Comparison of ENCODE assay signal across 15 cellular contexts in the genomic region with DNA sequence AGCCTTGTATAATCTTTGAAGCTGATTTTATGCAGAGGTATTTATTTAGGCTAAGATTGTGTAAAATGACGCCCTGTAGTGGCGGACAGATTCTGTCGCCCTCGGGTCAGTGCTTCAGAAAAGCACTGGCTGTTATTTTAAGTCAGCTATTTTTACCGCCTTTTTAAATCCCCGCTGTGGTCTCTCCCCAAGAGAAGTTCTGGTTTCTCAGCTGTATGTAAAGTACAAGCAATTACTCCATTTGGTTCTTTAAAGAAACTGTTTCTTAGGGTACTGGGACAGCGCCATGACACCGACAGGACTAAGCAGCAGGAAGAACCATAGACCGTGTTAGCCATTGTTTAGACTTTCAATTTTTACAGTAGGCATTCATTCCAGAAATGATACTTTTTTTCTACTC.
A peak's percentile ranks its signal among the peaks of the same experiment; 100 is the strongest.
DNase-seq lines count a peak whose midpoint lies in the region; ATAC-seq and TF ChIP-seq lines count a peak whose summit lies in the region.
"Had no signal": no experiment of that assay in that cellular context is flagged by ENCODE, and none has a peak within 500 bp of the region (broad histone marks: within the 10 kb centered on the region; RNA-seq: fewer than 3 reads in every experiment).

No MANE protein-coding gene starts in this region.

- peak; percentile 44 for DNase-seq in GM12865 (ENCODE audit: low read depth)
- peak; percentile 10 for DNase-seq in GM20000 (ENCODE audit: low spot score)
- DNase-seq in activated B cell treated with CpG ODN at 0.5 μM for 24 hours, result no peak
- no peak for DNase-seq in memory B cell (ENCODE audit: low spot score in 2 of 2)
- DNase-seq in Ammon's horn (ENCODE audit: low spot score), result no peak
- DNase-seq in SK-N-SH, result no peak
- no peak for DNase-seq in PC-3
- DNase-seq: DMS 273 treated with DMSO at 0.1 percent for 48 hours; EL; NCI-H345; NCI-H526 treated with DMSO at 0.1 percent for 48 hours; NK-92 treated with Interleukin-12 subunit alpha and Interleukin-12 subunit beta, amount 100 ng/mL, for 24 hours; T-helper 1 cell had no signal

- TF ChIP-seq EP300 in SK-N-SH (IDR thresholded peaks at IDR 0.05; ENCODE audit: borderline replicate concordance in 1 of 2, low read depth in 1 of 2, low read length in 1 of 2), result no peak

- no peaks in the 10 kb centered on the region for H3K27me3 Mint-ChIP-seq in activated B cell treated with CpG ODN at 0.5 μM for 24 hours
- no peaks in the 10 kb centered on the region for H3K27me3 Mint-ChIP-seq in memory B cell

- no peak overlapping the region for H3K4me2 ChIP-seq in SK-N-SH
- no peak overlapping the region for H3K4me2 ChIP-seq in PC-3 (ENCODE audit: low read length)
- H3K4me2 ChIP-seq: BLaER1 treated with 17β-estradiol and CSF1 and Interleukin-3, amounts not matched to agents 10 nM and 100 nM had no signal

- H3K79me2 ChIP-seq in SK-N-SH (ENCODE audit: insufficient read depth) (no peaks in the 10 kb centered on the region), PC-3 (ENCODE audit: low read length) (no peaks in the 10 kb centered on the region)

- TF ChIP-seq CTCF in GM12865 (IDR thresholded peaks at IDR 0.05; ENCODE audit: insufficient read depth, low read depth, low read length, missing control alignments), result no peak
- no peak for TF ChIP-seq CTCF in GM20000 (IDR thresholded peaks at IDR 0.05; ENCODE audit: extremely low read depth, missing control alignments)
- no peak for TF ChIP-seq CTCF in activated B cell treated with CpG ODN at 0.5 μM for 24 hours (IDR thresholded peaks at IDR 0.05)
- TF ChIP-seq CTCF in SK-N-SH (IDR thresholded peaks at IDR 0.05), result no peak
- TF ChIP-seq CTCF in PC-3 (conservative IDR thresholded peaks at IDR 0.05; ENCODE audit: low read depth, low read length), result no peak

- intact Hi-C loops in activated B cell treated with CpG ODN at 0.5 μM for 24 hours (cut with micrococcal nuclease), result loop anchor here (10.0 kb wide), 1 partner anchor 51 kb away; no protein-coding TSS in a partner anchor
- intact Hi-C loops in PC-3 (cut with micrococcal nuclease), result no loop called here

- peaks cover 70 to 71% of the 10 kb centered on the region in 2 experiments for H3K36me3 ChIP-seq in SK-N-SH (replicated peaks in 1 of 2; ENCODE audit: control insufficient read depth in 1 of 2, insufficient read depth in 2 of 2, low read length in 1 of 2)
- H3K36me3 ChIP-seq in PC-3 (ENCODE audit: low read depth, low read length), result peaks cover 49% of the 10 kb centered on the region

- no peaks in the 10 kb centered on the region for H3K9me3 ChIP-seq in SK-N-SH
- no peaks in the 10 kb centered on the region for H3K9me3 ChIP-seq in PC-3 (ENCODE audit: low read length)
- H3K9me3 ChIP-seq: BLaER1 treated with 17β-estradiol and CSF1 and Interleukin-3, amounts not matched to agents 10 nM and 100 nM had no signal

- H3F3A ChIP-seq in SK-N-SH (replicated peaks; ENCODE audit: insufficient read depth), result no peaks in the 10 kb centered on the region
- H3F3A ChIP-seq in PC-3 (ENCODE audit: low read length, unreplicated experiment), result no peaks in the 10 kb centered on the region

- no peak overlapping the region for H3K27ac Mint-ChIP-seq in activated B cell treated with CpG ODN at 0.5 μM for 24 hours
- H3K27ac Mint-ChIP-seq in memory B cell, result peak overlapping the region; percentile 62

- peak overlapping the region; percentile 1; the same call in 1 of the 2 replicates for H3K4me3 ChIP-seq in GM12865 (ENCODE audit: low read depth, low read length)
- H3K4me3 ChIP-seq in SK-N-SH (ENCODE audit: low read depth in 2 of 2, low read length in 1 of 2), result no peak overlapping the region
- H3K4me3 ChIP-seq in PC-3 (ENCODE audit: low read length), result no peak overlapping the region
- H3K4me3 ChIP-seq: BLaER1 treated with 17β-estradiol and CSF1 and Interleukin-3, amounts not matched to agents 10 nM and 100 nM had no signal

- H3K36me3 Mint-ChIP-seq in activated B cell treated with CpG ODN at 0.5 μM for 24 hours (ENCODE audit: low read depth) (peaks cover 88% of the 10 kb centered on the region), memory B cell (peaks cover 37% of the 10 kb centered on the region)

- no peak for ATAC-seq in activated B cell treated with CpG ODN at 0.5 μM for 24 hours (ENCODE audit: low read depth)
- ATAC-seq in memory B cell (ENCODE audit: low read depth), result peak; percentile 19
- no peak for ATAC-seq in PC-3
- ATAC-seq: HCT116 had no signal

- H3K4me3 Mint-ChIP-seq in activated B cell treated with CpG ODN at 0.5 μM for 24 hours (peak overlapping the region; percentile 29), memory B cell (peak overlapping the region; percentile 55)

- BruUV-seq in PC-3 (replicated peaks; lab: Mats Ljungman, UMichigan), result no TSS peak

- H3K27me3 ChIP-seq in SK-N-SH (ENCODE audit: insufficient read depth), result no peaks in the 10 kb centered on the region
- no peaks in the 10 kb centered on the region for H3K27me3 ChIP-seq in PC-3 (ENCODE audit: low read length)
- H3K27me3 ChIP-seq: BLaER1 treated with 17β-estradiol and CSF1 and Interleukin-3, amounts not matched to agents 10 nM and 100 nM had no signal

- H3K4me1 Mint-ChIP-seq in activated B cell treated with CpG ODN at 0.5 μM for 24 hours (peaks cover 5% of the 10 kb centered on the region), memory B cell (peaks cover 9% of the 10 kb centered on the region)

- H3K4me1 ChIP-seq in SK-N-SH (ENCODE audit: control insufficient read depth in 1 of 2, insufficient read depth in 2 of 2, low read depth in 1 of 2, low read length in 1 of 2), result peaks cover 0 to 25% of the 10 kb centered on the region in 2 experiments; a peak in 2 of 4 replicates
- H3K4me1 ChIP-seq in PC-3 (ENCODE audit: insufficient read depth, low read length), result no peaks in the 10 kb centered on the region
- H3K4me1 ChIP-seq: BLaER1 treated with 17β-estradiol and CSF1 and Interleukin-3, amounts not matched to agents 10 nM and 100 nM had no signal

- CTCF ChIA-PET in activated B cell treated with CpG ODN at 0.5 μM for 24 hours (lab: Charles Lee), result no interaction called here
- CTCF ChIA-PET in SK-N-SH (lab: Yijun Ruan, JAX), result interaction anchor here (0.9 to 1.3 kb wide), 4 partner anchors 14 to 62 kb away, joined by 3 read pairs; no protein-coding TSS in a partner anchor
- CTCF ChIA-PET in PC-3 (lab: Charles Lee), result no interaction called here

- POLR2A ChIA-PET in activated B cell treated with CpG ODN at 0.5 μM for 24 hours (lab: Charles Lee) (no interaction called here), SK-N-SH (lab: Yijun Ruan, JAX) (no interaction called here), PC-3 (lab: Charles Lee; ENCODE audit: unreplicated experiment) (no interaction called here)

- H4K20me1 ChIP-seq in SK-N-SH (ENCODE audit: insufficient read depth), result no peaks in the 10 kb centered on the region
- H4K20me1 ChIP-seq in PC-3 (ENCODE audit: low read length), result no peaks in the 10 kb centered on the region

- H3K9me3 Mint-ChIP-seq in activated B cell treated with CpG ODN at 0.5 μM for 24 hours (no peaks in the 10 kb centered on the region), memory B cell (no peaks in the 10 kb centered on the region)

- 93% methylated on average over 9 of the region's 9 CpGs for WGBS in SK-N-SH (ENCODE audit: low lambda C conversion rate)

- H2AFZ ChIP-seq in SK-N-SH (ENCODE audit: low read depth) (no peak overlapping the region), PC-3 (ENCODE audit: low read length) (no peak overlapping the region)

- H3K27ac ChIP-seq in SK-N-SH (ENCODE audit: low read depth in 2 of 2, low read length in 1 of 2) (peak overlapping the region in 1 of 2 experiments; percentile 11; a peak in 1 of 4 replicates), PC-3 (ENCODE audit: low read length) (no peak overlapping the region)
- H3K27ac ChIP-seq: BLaER1 treated with 17β-estradiol and CSF1 and Interleukin-3, amounts not matched to agents 10 nM and 100 nM had no signal

- no peak for TF ChIP-seq RAD21 in SK-N-SH (IDR thresholded peaks at IDR 0.05; ENCODE audit: low read length)

- H3K9ac ChIP-seq in SK-N-SH (no peak overlapping the region), PC-3 (ENCODE audit: low read length) (no peak overlapping the region)
- H3K9ac ChIP-seq: BLaER1 treated with 17β-estradiol and CSF1 and Interleukin-3, amounts not matched to agents 10 nM and 100 nM had no signal

- H3K9me2 ChIP-seq in SK-N-SH (no peaks in the 10 kb centered on the region), PC-3 (replicated peaks; ENCODE audit: low read length) (no peaks in the 10 kb centered on the region)

TF ChIP-seq in SK-N-SH, 30 proteins besides CTCF, POLR2A, EP300 and RAD21 (continues in another document):
- TF ChIP-seq RCOR1 (IDR thresholded peaks at IDR 0.05; ENCODE audit: low read length) (no peak), MEF2A (IDR thresholded peaks at IDR 0.05; ENCODE audit: borderline replicate concordance, low read depth) (no peak), FOXM1 (IDR thresholded peaks at IDR 0.05; ENCODE audit: low read depth) (no peak), RXRA (IDR thresholded peaks at IDR 0.05; ENCODE audit: borderline replicate concordance, low read depth) (no peak), RFX5 (IDR thresholded peaks at IDR 0.05; ENCODE audit: low read length) (no peak), FOSL2 (IDR thresholded peaks at IDR 0.05; ENCODE audit: borderline replicate concordance, low read depth) (no peak), TEAD4 (IDR thresholded peaks at IDR 0.05; ENCODE audit: borderline replicate concordance, insufficient read depth) (no peak)
- TF ChIP-seq, protein P1, sequence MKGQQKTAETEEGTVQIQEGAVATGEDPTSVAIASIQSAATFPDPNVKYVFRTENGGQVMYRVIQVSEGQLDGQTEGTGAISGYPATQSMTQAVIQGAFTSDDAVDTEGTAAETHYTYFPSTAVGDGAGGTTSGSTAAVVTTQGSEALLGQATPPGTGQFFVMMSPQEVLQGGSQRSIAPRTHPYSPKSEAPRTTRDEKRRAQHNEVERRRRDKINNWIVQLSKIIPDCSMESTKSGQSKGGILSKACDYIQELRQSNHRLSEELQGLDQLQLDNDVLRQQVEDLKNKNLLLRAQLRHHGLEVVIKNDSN (IDR thresholded peaks at IDR 0.05; ENCODE audit: borderline replicate concordance, low read depth), result no peak
- TF ChIP-seq, protein P2, sequence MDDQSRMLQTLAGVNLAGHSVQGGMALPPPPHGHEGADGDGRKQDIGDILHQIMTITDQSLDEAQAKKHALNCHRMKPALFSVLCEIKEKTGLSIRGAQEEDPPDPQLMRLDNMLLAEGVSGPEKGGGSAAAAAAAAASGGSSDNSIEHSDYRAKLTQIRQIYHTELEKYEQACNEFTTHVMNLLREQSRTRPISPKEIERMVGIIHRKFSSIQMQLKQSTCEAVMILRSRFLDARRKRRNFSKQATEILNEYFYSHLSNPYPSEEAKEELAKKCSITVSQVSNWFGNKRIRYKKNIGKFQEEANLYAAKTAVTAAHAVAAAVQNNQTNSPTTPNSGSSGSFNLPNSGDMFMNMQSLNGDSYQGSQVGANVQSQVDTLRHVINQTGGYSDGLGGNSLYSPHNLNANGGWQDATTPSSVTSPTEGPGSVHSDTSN (IDR thresholded peaks at IDR 0.05), result no peak

Comparison
In these comparisons a context has a peak if more than half of its experiments do, and no peak if none do; other contexts are left out.
1. DNase-seq: peak in GM12865 (single experiment) and GM20000 (single experiment); none in activated B cell treated with CpG ODN at 0.5 μM for 24 hours (single experiment), memory B cell (0 of 2), Ammon's horn (single experiment), SK-N-SH (single experiment) and PC-3 (single experiment).